In genomic region chr1:224175615-224176014, GRCh38 we compare ENCODE assay signal across 10 cellular contexts. TPM values are rescaled to one million over a fixed set of nuclear protein-coding genes. Genes with fewer than 3 reads are reported as not detected.
A peak's percentile ranks its signal among the peaks of the same experiment; 100 is the strongest.
DNase-seq lines count a peak whose midpoint lies in the region; ATAC-seq and TF ChIP-seq lines count a peak whose summit lies in the region.
"Had no signal": no experiment of that assay in that cellular context is flagged by ENCODE, and none has a peak within 500 bp of the region (broad histone marks: within the 10 kb centered on the region; RNA-seq: fewer than 3 reads in every experiment).

No MANE protein-coding gene starts in this region.

- no peaks in the 10 kb centered on the region for H3K79me2 ChIP-seq in GM23338 (replicated peaks; ENCODE audit: insufficient read depth)

- peaks cover 7% of the 10 kb centered on the region for H3K9me3 Mint-ChIP-seq in GM23338
- peaks cover 7% of the 10 kb centered on the region for H3K9me3 Mint-ChIP-seq in activated CD4-positive, alpha-beta memory T cell treated with anti-CD3 and anti-CD28 coated beads for 36 hours

- POLR2A ChIA-PET in activated CD4-positive, alpha-beta memory T cell treated with anti-CD3 and anti-CD28 coated beads for 36 hours (lab: Charles Lee) = no interaction called here

- no peaks in the 10 kb centered on the region for H4K20me1 ChIP-seq in GM23338 (replicated peaks; ENCODE audit: insufficient read depth)

- H3K27ac ChIP-seq in GM23338 (ENCODE audit: low read depth) = no peak overlapping the region
- H3K27ac ChIP-seq in rectal smooth muscle tissue (ENCODE audit: low read depth, low read length) = no peak overlapping the region
- no peak overlapping the region for H3K27ac ChIP-seq in stomach
- H3K27ac ChIP-seq: lower lobe of right lung had no signal

- CTCF ChIA-PET in activated CD4-positive, alpha-beta memory T cell treated with anti-CD3 and anti-CD28 coated beads for 36 hours (lab: Charles Lee) = no interaction called here

- peak overlapping the region; percentile 98 for H2AFZ ChIP-seq in GM23338

- H3K27me3 ChIP-seq in GM23338 (ENCODE audit: insufficient read depth) = no peaks in the 10 kb centered on the region
- no peaks in the 10 kb centered on the region for H3K27me3 ChIP-seq in rectal smooth muscle tissue (ENCODE audit: control insufficient read depth, insufficient read depth, low read length)
- no peaks in the 10 kb centered on the region for H3K27me3 ChIP-seq in stomach

- TF ChIP-seq EP300 in stomach (IDR thresholded peaks at IDR 0.05) = no peak

- TF ChIP-seq CTCF in GM23338 (conservative IDR thresholded peaks at IDR 0.05; ENCODE audit: low read depth in 2 of 2) (peak in 1 of 2 experiments; percentile 38; a peak in 2 of 4 replicates), stomach (IDR thresholded peaks at IDR 0.05) (no peak)

- H3F3A ChIP-seq in GM23338 (replicated peaks; ENCODE audit: low read depth) = no peaks in the 10 kb centered on the region

- peak overlapping the region; percentile 45 for H3K4me3 Mint-ChIP-seq in GM23338
- H3K4me3 Mint-ChIP-seq in activated CD4-positive, alpha-beta memory T cell treated with anti-CD3 and anti-CD28 coated beads for 36 hours = peak overlapping the region; percentile 37

- H3K4me1 Mint-ChIP-seq in GM23338 = peaks cover 5% of the 10 kb centered on the region; the same call in 2 of the 3 replicates
- peaks cover 9% of the 10 kb centered on the region for H3K4me1 Mint-ChIP-seq in activated CD4-positive, alpha-beta memory T cell treated with anti-CD3 and anti-CD28 coated beads for 36 hours (ENCODE audit: low read depth)

- intact Hi-C loops in activated CD4-positive, alpha-beta memory T cell treated with anti-CD3 and anti-CD28 coated beads for 36 hours (cut with micrococcal nuclease) = no loop called here
- intact Hi-C loops in left cardiac atrium (cut with DNase I) = no loop called here
- intact Hi-C loops in stomach (cut with DNase I; ENCODE audit: low total_unique reads) = no loop called here

- 33 to 46% (median 37%) methylated on average over 20 to 21 of the region's 21 CpGs for WGBS in stomach, 5 donors

- H3K4me1 ChIP-seq in GM23338 (ENCODE audit: insufficient read depth) (peaks cover 8% of the 10 kb centered on the region; the same call in 1 of the 2 replicates), rectal smooth muscle tissue (ENCODE audit: control insufficient read depth, insufficient read depth, low read length) (no peaks in the 10 kb centered on the region), stomach (peaks cover 0 to 14% (median 2%) of the 10 kb centered on the region in 4 donors)

- peak overlapping the region; percentile 70 for H3K4me2 ChIP-seq in GM23338

- H3K4me3 ChIP-seq in GM23338 = peak overlapping the region; percentile 39; the same call in 1 of the 2 replicates
- H3K4me3 ChIP-seq in rectal smooth muscle tissue (ENCODE audit: low read length) = peak overlapping the region; percentile 19
- H3K4me3 ChIP-seq in stomach = no peak overlapping the region
- H3K4me3 ChIP-seq: lower lobe of right lung had no signal

- H3K27me3 Mint-ChIP-seq in GM23338 (ENCODE audit: insufficient read depth, low read depth, poor library complexity) = peaks cover 13% of the 10 kb centered on the region
- no peaks in the 10 kb centered on the region for H3K27me3 Mint-ChIP-seq in activated CD4-positive, alpha-beta memory T cell treated with anti-CD3 and anti-CD28 coated beads for 36 hours

- ATAC-seq in GM23338 (peak; percentile 99), left cardiac atrium (peak; percentile 89), GM21360 (IDR thresholded peaks at IDR 0.05; ENCODE audit: unreplicated experiment) (no peak)

- no peaks in the 10 kb centered on the region for H3K9me3 ChIP-seq in stomach
- H3K9me3 ChIP-seq: lower lobe of right lung had no signal

- DNase-seq in GM23338 (ENCODE audit: low spot score) (peak; percentile 85), left cardiac atrium (peak; percentile 71), HuH-7.5 (ENCODE audit: low spot score) (no peak), OCI-M2 (lab: John Stamatoyannopoulos, UW; ENCODE audit: unreplicated experiment) (no peak), stomach (no peak)
- DNase-seq in activated CD4-positive, alpha-beta memory T cell treated with anti-CD3 and anti-CD28 coated beads for 36 hours = peak; percentile 58
- DNase-seq: lower lobe of right lung, RPMI8226 had no signal

- no peaks in the 10 kb centered on the region for H3K9me2 ChIP-seq in GM23338 (ENCODE audit: insufficient read depth)

- H3K27ac Mint-ChIP-seq in GM23338 = no peak overlapping the region
- no peak overlapping the region for H3K27ac Mint-ChIP-seq in activated CD4-positive, alpha-beta memory T cell treated with anti-CD3 and anti-CD28 coated beads for 36 hours

- no peak overlapping the region for H3K9ac ChIP-seq in rectal smooth muscle tissue (ENCODE audit: low read length)

- peaks cover 5% of the 10 kb centered on the region for H3K36me3 Mint-ChIP-seq in GM23338 (ENCODE audit: low read depth)
- peaks cover 3% of the 10 kb centered on the region for H3K36me3 Mint-ChIP-seq in activated CD4-positive, alpha-beta memory T cell treated with anti-CD3 and anti-CD28 coated beads for 36 hours

- no peak for TF ChIP-seq POLR2A in stomach (IDR thresholded peaks at IDR 0.05)

- H3K36me3 ChIP-seq in GM23338 (ENCODE audit: insufficient read depth) (no peaks in the 10 kb centered on the region), rectal smooth muscle tissue (ENCODE audit: control insufficient read depth, insufficient read depth, low read length) (no peaks in the 10 kb centered on the region), stomach (no peaks in the 10 kb centered on the region)
- H3K36me3 ChIP-seq: lower lobe of right lung had no signal

TF ChIP-seq in GM23338, 12 proteins besides CTCF, POLR2A, EP300 and RAD21 (continues in another document):
- no peak for TF ChIP-seq STAT1 (IDR thresholded peaks at IDR 0.05; ENCODE audit: unreplicated experiment)
- no peak; the same call in 1 of the 2 replicates for TF ChIP-seq ZNF114 (CRISPR knock-in tag; IDR thresholded peaks at IDR 0.05)
- TF ChIP-seq, protein P1, sequence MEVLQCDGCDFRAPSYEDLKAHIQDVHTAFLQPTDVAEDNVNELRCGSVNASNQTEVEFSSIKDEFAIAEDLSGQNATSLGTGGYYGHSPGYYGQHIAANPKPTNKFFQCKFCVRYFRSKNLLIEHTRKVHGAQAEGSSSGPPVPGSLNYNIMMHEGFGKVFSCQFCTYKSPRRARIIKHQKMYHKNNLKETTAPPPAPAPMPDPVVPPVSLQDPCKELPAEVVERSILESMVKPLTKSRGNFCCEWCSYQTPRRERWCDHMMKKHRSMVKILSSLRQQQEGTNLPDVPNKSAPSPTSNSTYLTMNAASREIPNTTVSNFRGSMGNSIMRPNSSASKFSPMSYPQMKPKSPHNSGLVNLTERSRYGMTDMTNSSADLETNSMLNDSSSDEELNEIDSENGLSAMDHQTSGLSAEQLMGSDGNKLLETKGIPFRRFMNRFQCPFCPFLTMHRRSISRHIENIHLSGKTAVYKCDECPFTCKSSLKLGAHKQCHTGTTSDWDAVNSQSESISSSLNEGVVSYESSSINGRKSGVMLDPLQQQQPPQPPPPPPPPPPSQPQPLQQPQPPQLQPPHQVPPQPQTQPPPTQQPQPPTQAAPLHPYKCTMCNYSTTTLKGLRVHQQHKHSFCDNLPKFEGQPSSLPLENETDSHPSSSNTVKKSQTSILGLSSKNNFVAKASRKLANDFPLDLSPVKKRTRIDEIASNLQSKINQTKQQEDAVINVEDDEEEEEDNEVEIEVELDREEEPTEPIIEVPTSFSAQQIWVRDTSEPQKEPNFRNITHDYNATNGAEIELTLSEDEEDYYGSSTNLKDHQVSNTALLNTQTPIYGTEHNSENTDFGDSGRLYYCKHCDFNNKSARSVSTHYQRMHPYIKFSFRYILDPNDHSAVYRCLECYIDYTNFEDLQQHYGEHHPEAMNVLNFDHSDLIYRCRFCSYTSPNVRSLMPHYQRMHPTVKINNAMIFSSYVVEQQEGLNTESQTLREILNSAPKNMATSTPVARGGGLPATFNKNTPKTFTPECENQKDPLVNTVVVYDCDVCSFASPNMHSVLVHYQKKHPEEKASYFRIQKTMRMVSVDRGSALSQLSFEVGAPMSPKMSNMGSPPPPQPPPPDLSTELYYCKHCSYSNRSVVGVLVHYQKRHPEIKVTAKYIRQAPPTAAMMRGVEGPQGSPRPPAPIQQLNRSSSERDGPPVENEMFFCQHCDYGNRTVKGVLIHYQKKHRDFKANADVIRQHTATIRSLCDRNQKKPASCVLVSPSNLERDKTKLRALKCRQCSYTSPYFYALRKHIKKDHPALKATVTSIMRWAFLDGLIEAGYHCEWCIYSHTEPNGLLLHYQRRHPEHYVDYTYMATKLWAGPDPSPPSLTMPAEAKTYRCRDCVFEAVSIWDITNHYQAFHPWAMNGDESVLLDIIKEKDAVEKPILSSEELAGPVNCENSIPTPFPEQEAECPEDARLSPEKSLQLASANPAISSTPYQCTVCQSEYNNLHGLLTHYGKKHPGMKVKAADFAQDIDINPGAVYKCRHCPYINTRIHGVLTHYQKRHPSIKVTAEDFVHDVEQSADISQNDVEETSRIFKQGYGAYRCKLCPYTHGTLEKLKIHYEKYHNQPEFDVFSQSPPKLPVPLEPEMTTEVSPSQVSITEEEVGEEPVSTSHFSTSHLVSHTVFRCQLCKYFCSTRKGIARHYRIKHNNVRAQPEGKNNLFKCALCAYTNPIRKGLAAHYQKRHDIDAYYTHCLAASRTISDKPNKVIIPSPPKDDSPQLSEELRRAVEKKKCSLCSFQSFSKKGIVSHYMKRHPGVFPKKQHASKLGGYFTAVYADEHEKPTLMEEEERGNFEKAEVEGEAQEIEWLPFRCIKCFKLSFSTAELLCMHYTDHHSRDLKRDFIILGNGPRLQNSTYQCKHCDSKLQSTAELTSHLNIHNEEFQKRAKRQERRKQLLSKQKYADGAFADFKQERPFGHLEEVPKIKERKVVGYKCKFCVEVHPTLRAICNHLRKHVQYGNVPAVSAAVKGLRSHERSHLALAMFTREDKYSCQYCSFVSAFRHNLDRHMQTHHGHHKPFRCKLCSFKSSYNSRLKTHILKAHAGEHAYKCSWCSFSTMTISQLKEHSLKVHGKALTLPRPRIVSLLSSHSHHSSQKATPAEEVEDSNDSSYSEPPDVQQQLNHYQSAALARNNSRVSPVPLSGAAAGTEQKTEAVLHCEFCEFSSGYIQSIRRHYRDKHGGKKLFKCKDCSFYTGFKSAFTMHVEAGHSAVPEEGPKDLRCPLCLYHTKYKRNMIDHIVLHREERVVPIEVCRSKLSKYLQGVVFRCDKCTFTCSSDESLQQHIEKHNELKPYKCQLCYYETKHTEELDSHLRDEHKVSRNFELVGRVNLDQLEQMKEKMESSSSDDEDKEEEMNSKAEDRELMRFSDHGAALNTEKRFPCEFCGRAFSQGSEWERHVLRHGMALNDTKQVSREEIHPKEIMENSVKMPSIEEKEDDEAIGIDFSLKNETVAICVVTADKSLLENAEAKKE (CRISPR knock-in tag; IDR thresholded peaks at IDR 0.05) = no peak
- no peak for TF ChIP-seq CREB1 (CRISPR knock-in tag; IDR thresholded peaks at IDR 0.05; ENCODE audit: low read depth)

RNA-seq across cellular contexts. Expression of gene DEGS1, which starts 7.4 kb away (rescaled TPM):
- 59.8 and 67.9 TPM in 2 replicates for total RNA-seq in GM23338 (2014; rRNA removed; shearing (Covaris generic))
- polyA plus RNA-seq in GM23338 (2016; fragmentation: Nextera tagmentation; extraction: Ambion mirVana) = 42.5 and 45.7 TPM in 2 replicates
- 10 to 100 TPM; 27.9 to 28.4 TPM for total RNA-seq in activated CD4-positive, alpha-beta memory T cell treated with anti-CD3 and anti-CD28 coated beads for 36 hours
- total RNA-seq in left cardiac atrium = 10 to 100 TPM; 59.2 to 64.9 TPM
- total RNA-seq in stomach = 100 to 1,000 TPM in 1 of 5 donors, 10 to 100 TPM in 3, 1 to 10 TPM in 1; 6.4 to 109 (median 54.3) TPM
- 10 to 100 TPM; 11.2 to 44.5 (median 25.4) TPM for polyA plus RNA-seq in stomach

Comparison
In these comparisons a context has a peak if more than half of its experiments do, and no peak if none do; other contexts are left out.
1. DNase-seq: peak in GM23338 (single experiment), activated CD4-positive, alpha-beta memory T cell treated with anti-CD3 and anti-CD28 coated beads for 36 hours (single experiment) and left cardiac atrium (single experiment); none in HuH-7.5 (single experiment), OCI-M2 (single experiment) and stomach (single experiment).
2. H3K4me3 ChIP-seq: peak in GM23338 (single experiment) and rectal smooth muscle tissue (single experiment); none in stomach (0 of 4).